ENCODE assay signal across 1 cellular context in genomic region chr13:114004416-114005205, GRCh38.
A peak's percentile ranks its signal among the peaks of the same experiment; 100 is the strongest.
TF ChIP-seq lines count a peak whose summit lies in the region.

No MANE protein-coding gene starts in this region.

TF ChIP-seq in K562, 482 proteins besides CTCF, POLR2A, EP300 and RAD21 (continued from another document and continues in another):
- 0 out of 2 replicates have a peak, but pooled peaks have one; percentile 5 for TF ChIP-seq ZBTB12 (CRISPR knock-in tag; IDR thresholded peaks at IDR 0.05)
- TF ChIP-seq KAT2B (IDR thresholded peaks at IDR 0.05; ENCODE audit: low read depth, low read length) = no peak
- peak; percentile 96 for TF ChIP-seq FOSL1 (tag; conservative IDR thresholded peaks at IDR 0.05)
- TF ChIP-seq ILF3 (IDR thresholded peaks at IDR 0.05; ENCODE audit: borderline replicate concordance) = no peak
- no peak for TF ChIP-seq ATF1 (CRISPR knock-in tag; IDR thresholded peaks at IDR 0.05)
- TF ChIP-seq ATF1 (tag; IDR thresholded peaks at IDR 0.05) = peak; percentile 87
- no peak for TF ChIP-seq ZNF518B (CRISPR knock-in tag; IDR thresholded peaks at IDR 0.05)
- no peak for TF ChIP-seq HCFC1 (IDR thresholded peaks at IDR 0.05; ENCODE audit: low read depth, low read length)
- no peak for TF ChIP-seq SETDB1 (IDR thresholded peaks at IDR 0.05; ENCODE audit: low read length)
- TF ChIP-seq MCM3 (IDR thresholded peaks at IDR 0.05) = no peak
- TF ChIP-seq ZFX (CRISPR knock-in tag; IDR thresholded peaks at IDR 0.05) = peak; percentile 91
- TF ChIP-seq SLC30A9 (CRISPR knock-in tag; IDR thresholded peaks at IDR 0.05) = no peak
- no peak for TF ChIP-seq CBX8 (IDR thresholded peaks at IDR 0.05; ENCODE audit: borderline replicate concordance, extremely low read depth, low read depth, low read length, poor library complexity, severe bottlenecking)
- peak; percentile 95 to 97 for TF ChIP-seq FOXK2 (conservative IDR thresholded peaks at IDR 0.05 in 1 of 2, IDR thresholded peaks at IDR 0.05 in 1 of 2; ENCODE audit: low read depth in 2 of 2)
- TF ChIP-seq MBD2 (IDR thresholded peaks at IDR 0.05; ENCODE audit: borderline replicate concordance, low read depth) = peak; percentile 76
- TF ChIP-seq CREM (IDR thresholded peaks at IDR 0.05; ENCODE audit: low read depth) = peak; percentile 64
- no peak for TF ChIP-seq ZBTB7A (IDR thresholded peaks at IDR 0.05; ENCODE audit: borderline replicate concordance, control insufficient read depth, low read depth, low read length)
- peak; percentile 31; the same call in 1 of the 2 replicates for TF ChIP-seq MTA2 (IDR thresholded peaks at IDR 0.05; ENCODE audit: low read depth)
- no peak for TF ChIP-seq PBX2 (CRISPR knock-in tag; IDR thresholded peaks at IDR 0.05; ENCODE audit: low read depth)
- TF ChIP-seq PBX2 (tag; conservative IDR thresholded peaks at IDR 0.05; ENCODE audit: low read depth) = no peak
- TF ChIP-seq ZNF407 (IDR thresholded peaks at IDR 0.05; ENCODE audit: low read depth) = no peak
- TF ChIP-seq NONO (IDR thresholded peaks at IDR 0.05; ENCODE audit: low read depth in 2 of 2, low read length in 1 of 2) = no peak
- peak; percentile 66 for TF ChIP-seq FOXM1 (IDR thresholded peaks at IDR 0.05; ENCODE audit: low read depth)
- TF ChIP-seq FOXM1 (CRISPR knock-in tag; IDR thresholded peaks at IDR 0.05; ENCODE audit: low read depth) = no peak
- peak; percentile 66 for TF ChIP-seq GABPB1 (CRISPR knock-in tag; IDR thresholded peaks at IDR 0.05)
- TF ChIP-seq ZNF316 (IDR thresholded peaks at IDR 0.05) = 0 out of 2 replicates have a peak, but pooled peaks have one; percentile 15
- no peak for TF ChIP-seq NR1H2 (CRISPR knock-in tag; IDR thresholded peaks at IDR 0.05)
- no peak for TF ChIP-seq MCM2 (IDR thresholded peaks at IDR 0.05; ENCODE audit: low read depth)
- no peak for TF ChIP-seq CGGBP1 (CRISPR knock-in tag; IDR thresholded peaks at IDR 0.05)
- peak; percentile 80 for TF ChIP-seq POLR2AphosphoS5 (IDR thresholded peaks at IDR 0.05; ENCODE audit: control insufficient read depth, insufficient read depth, low read depth, low read length)
- TF ChIP-seq NFRKB (IDR thresholded peaks at IDR 0.05; ENCODE audit: low read depth) = peak; percentile 74
- TF ChIP-seq MEF2D (tag; conservative IDR thresholded peaks at IDR 0.05; ENCODE audit: low read depth) = 0 out of 2 replicates have a peak, but pooled peaks have one; percentile 18
- no peak for TF ChIP-seq ARHGAP35 (IDR thresholded peaks at IDR 0.05; ENCODE audit: partially characterized antibody)
- no peak for TF ChIP-seq NFXL1 (CRISPR knock-in tag; IDR thresholded peaks at IDR 0.05)
- TF ChIP-seq ZNF431 (CRISPR knock-in tag; IDR thresholded peaks at IDR 0.05) = no peak
- TF ChIP-seq ELF2 (CRISPR knock-in tag; IDR thresholded peaks at IDR 0.05) = 0 out of 2 replicates have a peak, but pooled peaks have one; percentile 9
- no peak for TF ChIP-seq AFF4 (CRISPR knock-in tag; IDR thresholded peaks at IDR 0.05)
- TF ChIP-seq ZNF668 (CRISPR knock-in tag; IDR thresholded peaks at IDR 0.05) = no peak
- TF ChIP-seq HBP1 (CRISPR knock-in tag; IDR thresholded peaks at IDR 0.05) = 0 out of 2 replicates have a peak, but pooled peaks have one; percentile 31
- no peak for TF ChIP-seq BRF1 (IDR thresholded peaks at IDR 0.05; ENCODE audit: borderline replicate concordance, extremely low read depth, insufficient read length)
- no peak for TF ChIP-seq ILK (tag; IDR thresholded peaks at IDR 0.05; ENCODE audit: borderline replicate concordance, low read depth)
- TF ChIP-seq ZNF384 (IDR thresholded peaks at IDR 0.05; ENCODE audit: low read depth, low read length) = no peak
